In genomic region chr14:104968153-104968527, GRCh38 we compare ENCODE assay signal across 1 cellular context.
TF ChIP-seq lines count a peak whose summit lies in the region.

No MANE protein-coding gene starts in this region.

TF ChIP-seq in H1, 55 proteins besides CTCF, POLR2A, EP300 and RAD21:
- TF ChIP-seq, protein P1, sequence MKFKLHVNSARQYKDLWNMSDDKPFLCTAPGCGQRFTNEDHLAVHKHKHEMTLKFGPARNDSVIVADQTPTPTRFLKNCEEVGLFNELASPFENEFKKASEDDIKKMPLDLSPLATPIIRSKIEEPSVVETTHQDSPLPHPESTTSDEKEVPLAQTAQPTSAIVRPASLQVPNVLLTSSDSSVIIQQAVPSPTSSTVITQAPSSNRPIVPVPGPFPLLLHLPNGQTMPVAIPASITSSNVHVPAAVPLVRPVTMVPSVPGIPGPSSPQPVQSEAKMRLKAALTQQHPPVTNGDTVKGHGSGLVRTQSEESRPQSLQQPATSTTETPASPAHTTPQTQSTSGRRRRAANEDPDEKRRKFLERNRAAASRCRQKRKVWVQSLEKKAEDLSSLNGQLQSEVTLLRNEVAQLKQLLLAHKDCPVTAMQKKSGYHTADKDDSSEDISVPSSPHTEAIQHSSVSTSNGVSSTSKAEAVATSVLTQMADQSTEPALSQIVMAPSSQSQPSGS (IDR thresholded peaks at IDR 0.05; ENCODE audit: low read length) = no peak
- TF ChIP-seq NANOG (IDR thresholded peaks at IDR 0.05; ENCODE audit: insufficient read depth, low read depth, low read length, poor library complexity, severe bottlenecking) (no peak), CTBP2 (IDR thresholded peaks at IDR 0.05; ENCODE audit: borderline replicate concordance, insufficient read depth, insufficient read length, low read length) (no peak), MAFK (IDR thresholded peaks at IDR 0.05; ENCODE audit: low read depth, low read length) (no peak)
TF ChIP-seq in H1: peak in this region for 0.
